8 cellular contexts compared by ENCODE assay signal in the genomic region with DNA sequence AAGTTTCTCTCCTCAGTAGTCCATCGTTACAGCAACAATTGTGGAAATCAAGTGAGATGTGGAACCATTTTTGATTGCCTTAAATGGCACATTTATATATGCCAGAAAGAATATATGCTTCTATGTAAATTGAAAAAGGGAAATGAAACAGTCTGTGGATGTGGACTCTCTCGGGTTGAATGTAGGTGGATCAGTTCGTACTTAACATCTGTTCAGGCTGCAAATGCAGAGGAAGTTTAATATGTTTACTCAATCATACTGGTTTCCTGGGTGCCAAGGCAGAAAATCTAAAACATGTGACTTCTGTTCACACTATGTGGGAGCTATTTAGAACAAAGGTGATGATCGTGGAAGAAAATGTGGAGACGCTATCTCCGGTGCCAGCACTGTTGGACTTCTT.
DNase-seq lines count a peak whose midpoint lies in the region; ATAC-seq, FAIRE-seq and TF ChIP-seq lines count a peak whose summit lies in the region.
"Not testable (repeated sequence)": the region's sequence is repeated elsewhere in the genome, so short reads cannot be mapped to it uniquely, and the experiment has no call there.

No MANE protein-coding gene starts in this region.

- CTCF ChIA-PET in GM12878 (lab: Yijun Ruan, JAX) = not testable (repeated sequence)

- WGBS in GM12878 (ENCODE audit: insufficient coverage, insufficient replicate concordance, low lambda C conversion rate, missing lambda C conversion rate) = 47% methylated on average over 6 of the region's 6 CpGs

- intact Hi-C loops in GM12878 (cut with micrococcal nuclease; ENCODE audit: unreplicated experiment); upper lobe of right lung (cut with DNase I): not testable (repeated sequence)

- H3K27ac ChIP-seq in HL-60 (replicated peaks) = peak overlapping the region; percentile 75
- H3K27ac ChIP-seq in GM12878 (ENCODE audit: control insufficient read depth, insufficient read depth); upper lobe of right lung: not testable (repeated sequence)

- TF ChIP-seq EP300 in GM12878 (IDR thresholded peaks at IDR 0.05; ENCODE audit: borderline replicate concordance in 1 of 2, control insufficient read depth in 1 of 2, low read depth in 2 of 2, low read length in 2 of 2) = not testable (repeated sequence)

- not testable (repeated sequence) for H3K9ac ChIP-seq in GM12878 (ENCODE audit: control insufficient read depth, insufficient read depth, low read length)

- not testable (repeated sequence) for H3K36me3 ChIP-seq in GM12878 (ENCODE audit: control insufficient read depth in 2 of 2, insufficient read depth in 2 of 2, low read length in 1 of 2); upper lobe of right lung

- not testable (repeated sequence) for H3K9me3 ChIP-seq in GM12878 (replicated peaks; ENCODE audit: control insufficient read depth, insufficient read depth, low read length); upper lobe of right lung

- not testable (repeated sequence) for H3K4me1 ChIP-seq in GM12878 (ENCODE audit: control insufficient read depth, insufficient read depth, low read length); upper lobe of right lung

- H3K27me3 ChIP-seq in HL-60 (ENCODE audit: insufficient read depth, poor library complexity, severe bottlenecking); GM12878 (replicated peaks in 1 of 2; ENCODE audit: control insufficient read depth in 2 of 2, insufficient read depth in 2 of 2, low read length in 1 of 2); upper lobe of right lung: not testable (repeated sequence)

- not testable (repeated sequence) for TF ChIP-seq RAD21 in GM12878 (IDR thresholded peaks at IDR 0.05; ENCODE audit: insufficient read depth, low read depth, low read length)

- not testable (repeated sequence) for H4K20me1 ChIP-seq in GM12878 (ENCODE audit: control insufficient read depth, insufficient read depth)

- not testable (repeated sequence) for H3K79me2 ChIP-seq in GM12878 (ENCODE audit: control insufficient read depth, insufficient read depth, low read length)

- RAD21 ChIA-PET in GM12878 (lab: Charles Lee; ENCODE audit: unreplicated experiment) = not testable (repeated sequence)

- H2AFZ ChIP-seq in GM12878 (ENCODE audit: control insufficient read depth, low read depth, low read length) = not testable (repeated sequence)

- peak; percentile 59 for DNase-seq in COR-L47 (lab: John Stamatoyannopoulos, UW)
- peak; percentile 43 to 67 for DNase-seq in HL-60 (ENCODE audit: low read depth in 1 of 2, low spot score in 1 of 2)
- DNase-seq in NCI-H146 treated with DMSO at 0.1 percent for 48 hours (lab: John Stamatoyannopoulos, UW; ENCODE audit: unreplicated experiment) = peak; percentile 37
- peak; percentile 51 for DNase-seq in RPMI8226
- DNase-seq in GM12878 (ENCODE audit: low read depth, low spot score); upper lobe of right lung: not testable (repeated sequence)

- TF ChIP-seq POLR2A in GM12878 (IDR thresholded peaks at IDR 0.05; ENCODE audit: low read depth, low read length) = not testable (repeated sequence)

- TF ChIP-seq CTCF in HL-60 (IDR thresholded peaks at IDR 0.05; ENCODE audit: insufficient read depth, low read length); GM12878 (IDR thresholded peaks at IDR 0.05 in 2 of 3, conservative IDR thresholded peaks at IDR 0.05 in 1 of 3; ENCODE audit: control insufficient read depth in 2 of 3, extremely low read depth in 1 of 3, insufficient read depth in 1 of 3, low read depth in 3 of 3, low read length in 3 of 3); upper lobe of right lung (IDR thresholded peaks at IDR 0.05): not testable (repeated sequence)

- not testable (repeated sequence) for FAIRE-seq in GM12878 (lab: Jason Lieb, UNC)

- not testable (repeated sequence) for H3K4me3 ChIP-seq in HL-60 (replicated peaks; ENCODE audit: insufficient read depth, low read length); GM12878; upper lobe of right lung

- POLR2A ChIA-PET in GM12878 (lab: Charles Lee) = interaction anchor here (0.9 kb wide), 1 partner anchor 9 kb away, joined by 3 read pairs; no protein-coding TSS in a partner anchor

- peak; percentile 52 for ATAC-seq in GM18867 (IDR thresholded peaks at IDR 0.05; ENCODE audit: unreplicated experiment)
- ATAC-seq in HG02759 (IDR thresholded peaks at IDR 0.05; ENCODE audit: unreplicated experiment) = peak; percentile 69
- ATAC-seq in GM12878 = peak; percentile 85
- peak; percentile 39 for ATAC-seq in upper lobe of right lung

- not testable (repeated sequence) for H3K4me2 ChIP-seq in GM12878 (ENCODE audit: control insufficient read depth, insufficient read depth)

- SMC1A ChIA-PET in GM12878 (lab: Charles Lee; ENCODE audit: uncharacterized antibody, unreplicated experiment) = interaction anchor here (0.9 kb wide), 1 partner anchor 13 kb away, joined by 3 read pairs; no protein-coding TSS in a partner anchor

- BruUV-seq in GM12878 (replicated peaks; lab: Mats Ljungman, UMichigan) = not testable (repeated sequence)

- in situ Hi-C loops in GM12878 (cut with MboI) = not testable (repeated sequence)

TF ChIP-seq in GM12878, 131 proteins besides CTCF, POLR2A, EP300 and RAD21:
- peak; percentile 61; the same call in 1 of the 2 replicates for TF ChIP-seq SPI1 (IDR thresholded peaks at IDR 0.05; ENCODE audit: borderline replicate concordance, insufficient read depth, low read depth, low read length)
